In the genomic region with DNA sequence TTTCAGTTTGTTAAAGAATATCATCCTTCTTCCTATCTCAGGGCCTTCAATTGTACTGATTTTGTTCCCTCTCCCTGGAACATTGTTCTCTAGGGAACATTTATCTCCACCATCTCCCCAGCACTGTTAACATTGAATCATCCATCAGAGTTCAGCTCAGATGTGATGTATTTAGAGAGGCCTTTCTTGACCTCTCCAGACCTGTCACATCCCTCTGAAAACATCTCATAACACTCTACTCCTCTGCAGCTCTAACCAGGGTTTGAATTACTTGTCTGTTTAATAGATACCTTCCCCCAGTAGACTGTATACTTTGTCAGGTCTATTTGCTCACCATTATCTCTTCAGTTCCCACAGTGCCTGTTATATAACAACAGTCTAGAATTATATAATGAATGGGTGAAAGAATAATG, we compare ENCODE assay signal across 27 cellular contexts.
DNase-seq lines count a peak whose midpoint lies in the region; ATAC-seq and TF ChIP-seq lines count a peak whose summit lies in the region.
"Had no signal": no experiment of that assay in that cellular context is flagged by ENCODE, and none has a peak within 500 bp of the region (broad histone marks: within the 10 kb centered on the region; RNA-seq: fewer than 3 reads in every experiment).

No MANE protein-coding gene starts in this region.

- ATAC-seq in GM19324 (IDR thresholded peaks at IDR 0.05; ENCODE audit: low FRiP score, unreplicated experiment), result no peak
- ATAC-seq: A549; activated CD8-positive, alpha-beta T cell treated with anti-CD3 and anti-CD28 coated beads for 36 hours; activated naive CD4-positive, alpha-beta T cell treated with anti-CD3 and anti-CD28 coated beads, Interleukin-2, amount 50 U/mL, for 72 hours; left colon; psoas muscle; stimulated activated naive CD8-positive, alpha-beta T cell treated with anti-CD3 and anti-CD28 coated beads, Interleukin-15, Interleukin-2, amounts not matched to agents 100 U/mL and 50 U/mL, for 24 hours; T-helper 17 cell had no signal

- H3K4me3 Mint-ChIP-seq in endothelial cell (ENCODE audit: unreplicated experiment), result no peak overlapping the region
- H3K4me3 Mint-ChIP-seq: activated CD8-positive, alpha-beta T cell treated with anti-CD3 and anti-CD28 coated beads for 36 hours; B cell; CD8-positive, alpha-beta memory T cell; endodermal cell; immature natural killer cell; T-helper 17 cell had no signal

- no peak for TF ChIP-seq CTCF in endothelial cell (IDR thresholded peaks at IDR 0.05; ENCODE audit: unreplicated experiment)

- peak overlapping the region; percentile 6 for H3K27ac Mint-ChIP-seq in endothelial cell (ENCODE audit: unreplicated experiment)
- H3K27ac Mint-ChIP-seq: activated CD8-positive, alpha-beta T cell treated with anti-CD3 and anti-CD28 coated beads for 36 hours; activated naive CD4-positive, alpha-beta T cell treated with anti-CD3 and anti-CD28 coated beads, Interleukin-2, amount 50 U/mL, for 72 hours; B cell; endodermal cell; immature natural killer cell; T-helper 17 cell had no signal

- H3K9me3 Mint-ChIP-seq in endothelial cell (ENCODE audit: unreplicated experiment), result no peaks in the 10 kb centered on the region
- H3K9me3 Mint-ChIP-seq: activated CD8-positive, alpha-beta T cell treated with anti-CD3 and anti-CD28 coated beads for 36 hours; activated naive CD4-positive, alpha-beta T cell treated with anti-CD3 and anti-CD28 coated beads, Interleukin-2, amount 50 U/mL, for 72 hours; CD8-positive, alpha-beta memory T cell; endodermal cell; immature natural killer cell had no signal

- H3K27me3 Mint-ChIP-seq in endothelial cell (ENCODE audit: unreplicated experiment), result no peaks in the 10 kb centered on the region
- H3K27me3 Mint-ChIP-seq: activated CD8-positive, alpha-beta T cell treated with anti-CD3 and anti-CD28 coated beads for 36 hours; B cell; T-helper 17 cell had no signal

- H3K4me1 Mint-ChIP-seq in endothelial cell (ENCODE audit: unreplicated experiment), result peaks cover 6% of the 10 kb centered on the region
- H3K4me1 Mint-ChIP-seq: B cell had no signal

- H3K4me3 ChIP-seq in H7 (ENCODE audit: insufficient read depth, low read depth, low read length), result no peak overlapping the region
- H3K4me3 ChIP-seq: A549, esophagus squamous epithelium, psoas muscle had no signal

- DNase-seq in COR-L47 (lab: John Stamatoyannopoulos, UW) (peak; percentile 40), M059J (ENCODE audit: low read depth) (peak; percentile 7), NCI-H69 (lab: John Stamatoyannopoulos, UW) (peak; percentile 98), endothelial cell (ENCODE audit: low spot score) (no peak), H7 (no peak), NCI-H1092 (lab: John Stamatoyannopoulos, UW) (no peak), glomerular visceral epithelial cell (ENCODE audit: extremely low spot score) (no peak)
- DNase-seq: activated CD4-positive, CD25-positive, alpha-beta regulatory T cell treated with anti-CD3 and anti-CD28 coated beads, Interleukin-2, amount 50 U/mL, for 72 hours; activated CD8-positive, alpha-beta T cell treated with anti-CD3 and anti-CD28 coated beads for 36 hours; anterior cingulate cortex; CD8-positive, alpha-beta memory T cell; endodermal cell; esophagus squamous epithelium; GDM1; immature natural killer cell; left colon; MM.1S; NCI-H1694 treated with DMSO at 0.1 percent for 48 hours; NCI-H345; psoas muscle; SK-N-SH; stimulated activated naive CD8-positive, alpha-beta T cell treated with anti-CD3 and anti-CD28 coated beads, Interleukin-15, Interleukin-2, amounts not matched to agents 100 U/mL and 50 U/mL, for 24 hours; T-helper 17 cell had no signal

- H3K36me3 ChIP-seq in H7 (replicated peaks; ENCODE audit: control insufficient read depth, insufficient read depth, low read length), result no peaks in the 10 kb centered on the region; the same call in none of the 2 replicates

- H3K27me3 ChIP-seq in H7 (ENCODE audit: control insufficient read depth, insufficient read depth, low read length), result no peaks in the 10 kb centered on the region
- H3K27me3 ChIP-seq: esophagus squamous epithelium had no signal

- H3K36me3 Mint-ChIP-seq in endothelial cell (ENCODE audit: low read depth, unreplicated experiment), result peaks cover 14% of the 10 kb centered on the region

Comparison
In these comparisons a context has a peak if more than half of its experiments do, and no peak if none do; other contexts are left out.
1. DNase-seq: peak in COR-L47 (single experiment), M059J (single experiment) and NCI-H69 (single experiment); none in endothelial cell (single experiment), H7 (single experiment), NCI-H1092 (single experiment) and glomerular visceral epithelial cell (single experiment).